ENCODE assay signal across 15 cellular contexts in the genomic region with DNA sequence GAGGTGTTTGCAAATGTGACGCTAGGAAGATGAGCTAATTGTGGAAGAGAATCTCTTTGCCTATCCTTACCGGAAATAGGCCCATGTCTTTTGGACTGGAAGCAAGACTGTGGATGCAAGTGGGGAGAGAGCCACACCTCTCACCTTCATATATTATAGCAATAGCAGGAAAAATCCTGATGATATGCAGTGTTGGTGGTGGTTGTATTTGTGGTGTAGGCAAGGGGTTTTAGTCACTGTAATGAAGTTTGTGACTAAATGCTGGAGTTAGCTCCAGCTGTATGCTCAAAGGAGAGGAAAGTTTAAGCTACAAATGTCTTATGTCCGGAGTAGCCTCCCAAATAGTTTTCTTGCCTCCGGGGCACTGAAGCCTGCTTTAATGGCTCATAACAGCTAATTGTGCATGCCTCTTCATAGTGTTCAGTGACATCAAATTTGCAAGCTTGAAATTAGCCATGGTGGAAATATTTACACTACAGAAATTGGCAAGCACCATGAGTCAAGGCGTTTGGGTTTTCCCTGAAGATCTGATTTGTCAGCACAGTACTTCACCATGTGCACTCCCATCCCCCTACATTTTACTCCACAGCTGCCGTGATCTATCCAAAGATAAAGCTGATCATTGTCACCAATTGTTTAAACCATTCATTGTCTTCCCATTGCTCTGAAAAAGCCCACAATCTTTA.
DNase-seq lines count a peak whose midpoint lies in the region; ATAC-seq and TF ChIP-seq lines count a peak whose summit lies in the region.
"Had no signal": no experiment of that assay in that cellular context is flagged by ENCODE, and none has a peak within 500 bp of the region (broad histone marks: within the 10 kb centered on the region; RNA-seq: fewer than 3 reads in every experiment).

No MANE protein-coding gene starts in this region.

- no peak overlapping the region for H3K4me2 ChIP-seq in OCI-LY7 (ENCODE audit: low read length)

- no peak overlapping the region for H2AFZ ChIP-seq in OCI-LY7 (ENCODE audit: low read length)

- H3K4me3 Mint-ChIP-seq in activated naive CD4-positive, alpha-beta T cell treated with anti-CD3 and anti-CD28 coated beads, Interleukin-2, amount 10 ng/mL, durations not matched to agents 7 days and 5 days = no peak overlapping the region
- H3K4me3 Mint-ChIP-seq in activated naive CD8-positive, alpha-beta T cell treated with anti-CD3 and anti-CD28 coated beads, Interleukin-2, amount 50 U/mL, for 24 hours = peak overlapping the region; percentile 13
- peak overlapping the region; percentile 36 for H3K4me3 Mint-ChIP-seq in stimulated activated effector memory CD8-positive, alpha-beta T cell treated with anti-CD3 and anti-CD28 coated beads, Interleukin-12 subunit alpha, Interleukin-12 subunit beta, amount 100 ng/mL, for 72 hours

- H4K20me1 ChIP-seq in OCI-LY7 (ENCODE audit: insufficient read depth, low read length) = no peaks in the 10 kb centered on the region

- H3K9me2 ChIP-seq in OCI-LY7 (ENCODE audit: insufficient read depth, low read length) = no peaks in the 10 kb centered on the region

- no peaks in the 10 kb centered on the region for H3K36me3 Mint-ChIP-seq in activated naive CD4-positive, alpha-beta T cell treated with anti-CD3 and anti-CD28 coated beads, Interleukin-2, amount 10 ng/mL, durations not matched to agents 7 days and 5 days
- no peaks in the 10 kb centered on the region for H3K36me3 Mint-ChIP-seq in activated naive CD8-positive, alpha-beta T cell treated with anti-CD3 and anti-CD28 coated beads, Interleukin-2, amount 50 U/mL, for 24 hours (ENCODE audit: low read depth)
- peaks cover 6% of the 10 kb centered on the region for H3K36me3 Mint-ChIP-seq in stimulated activated effector memory CD8-positive, alpha-beta T cell treated with anti-CD3 and anti-CD28 coated beads, Interleukin-12 subunit alpha, Interleukin-12 subunit beta, amount 100 ng/mL, for 72 hours

- peak; percentile 25 for ATAC-seq in HG03432 (IDR thresholded peaks at IDR 0.05; ENCODE audit: unreplicated experiment)
- peak; percentile 68 for ATAC-seq in activated naive CD8-positive, alpha-beta T cell treated with anti-CD3 and anti-CD28 coated beads, Interleukin-2, amount 50 U/mL, for 24 hours
- ATAC-seq in stimulated activated effector memory CD8-positive, alpha-beta T cell treated with anti-CD3 and anti-CD28 coated beads, Interleukin-12 subunit alpha, Interleukin-12 subunit beta, amount 100 ng/mL, for 72 hours = peak; percentile 88
- no peak for ATAC-seq in GM19035 (IDR thresholded peaks at IDR 0.05; ENCODE audit: unreplicated experiment)
- ATAC-seq: Panc1 had no signal

- H3K9me3 Mint-ChIP-seq in activated naive CD4-positive, alpha-beta T cell treated with anti-CD3 and anti-CD28 coated beads, Interleukin-2, amount 10 ng/mL, durations not matched to agents 7 days and 5 days = no peaks in the 10 kb centered on the region
- no peaks in the 10 kb centered on the region for H3K9me3 Mint-ChIP-seq in activated naive CD8-positive, alpha-beta T cell treated with anti-CD3 and anti-CD28 coated beads, Interleukin-2, amount 50 U/mL, for 24 hours
- H3K9me3 Mint-ChIP-seq in stimulated activated effector memory CD8-positive, alpha-beta T cell treated with anti-CD3 and anti-CD28 coated beads, Interleukin-12 subunit alpha, Interleukin-12 subunit beta, amount 100 ng/mL, for 72 hours = no peaks in the 10 kb centered on the region

- peak; percentile 6 for DNase-seq in activated naive CD4-positive, alpha-beta T cell treated with Interleukin-2 at 50 U/mL for 16 hours
- DNase-seq in activated naive CD4-positive, alpha-beta T cell treated with anti-CD3 and anti-CD28 coated beads, Interleukin-2, amount 10 ng/mL, durations not matched to agents 7 days and 5 days = no peak
- no peak for DNase-seq in activated naive CD8-positive, alpha-beta T cell treated with anti-CD3 and anti-CD28 coated beads, Interleukin-2, amount 50 U/mL, for 24 hours
- DNase-seq in stimulated activated effector memory CD8-positive, alpha-beta T cell treated with anti-CD3 and anti-CD28 coated beads, Interleukin-12 subunit alpha, Interleukin-12 subunit beta, amount 100 ng/mL, for 72 hours (ENCODE audit: low spot score in 2 of 2) = peak in 1 of 2 donors; percentile 82
- no peak for DNase-seq in OCI-LY7 (ENCODE audit: low spot score)
- DNase-seq in DMS53 (lab: John Stamatoyannopoulos, UW) = no peak
- DNase-seq: activated CD8-positive, alpha-beta memory T cell treated with anti-CD3 and anti-CD28 coated beads for 24 hours; HCEC 1CT; occipital lobe; spleen had no signal

- no peak overlapping the region for H3K27ac ChIP-seq in OCI-LY7 (ENCODE audit: low read depth, low read length, poor library complexity, severe bottlenecking)
- H3K27ac ChIP-seq: coronary artery, esophagus squamous epithelium, spleen had no signal

- CTCF ChIA-PET in activated naive CD4-positive, alpha-beta T cell treated with anti-CD3 and anti-CD28 coated beads, Interleukin-2, amount 10 ng/mL, durations not matched to agents 7 days and 5 days (lab: Charles Lee) = interaction anchor here (1.7 kb wide), 1 partner anchor 41 kb away, joined by 8 read pairs; no protein-coding TSS in a partner anchor
- CTCF ChIA-PET in OCI-LY7 (lab: Charles Lee; ENCODE audit: unreplicated experiment) = no interaction called here

- TF ChIP-seq CTCF in OCI-LY7 (conservative IDR thresholded peaks at IDR 0.05; ENCODE audit: low read length) = no peak

- POLR2A ChIA-PET in OCI-LY7 (lab: Charles Lee) = interaction anchor here (0.6 kb wide), 2 partner anchors 137 to 1859 kb away, joined by 3 to 4 read pairs; no protein-coding TSS in a partner anchor

- no peaks in the 10 kb centered on the region for H3K4me1 Mint-ChIP-seq in activated naive CD4-positive, alpha-beta T cell treated with anti-CD3 and anti-CD28 coated beads, Interleukin-2, amount 10 ng/mL, durations not matched to agents 7 days and 5 days
- peaks cover 23% of the 10 kb centered on the region for H3K4me1 Mint-ChIP-seq in activated naive CD8-positive, alpha-beta T cell treated with anti-CD3 and anti-CD28 coated beads, Interleukin-2, amount 50 U/mL, for 24 hours
- peaks cover 25% of the 10 kb centered on the region for H3K4me1 Mint-ChIP-seq in stimulated activated effector memory CD8-positive, alpha-beta T cell treated with anti-CD3 and anti-CD28 coated beads, Interleukin-12 subunit alpha, Interleukin-12 subunit beta, amount 100 ng/mL, for 72 hours

- no peak overlapping the region for H3K4me3 ChIP-seq in OCI-LY7 (ENCODE audit: low read depth, low read length, poor library complexity, severe bottlenecking)
- H3K4me3 ChIP-seq: coronary artery, esophagus squamous epithelium, spleen had no signal

- H3K79me2 ChIP-seq in OCI-LY7 (ENCODE audit: insufficient read depth, low read depth, low read length) = no peaks in the 10 kb centered on the region

- peaks cover 3% of the 10 kb centered on the region for H3K27me3 Mint-ChIP-seq in activated naive CD4-positive, alpha-beta T cell treated with anti-CD3 and anti-CD28 coated beads, Interleukin-2, amount 10 ng/mL, durations not matched to agents 7 days and 5 days
- peaks cover 9% of the 10 kb centered on the region for H3K27me3 Mint-ChIP-seq in activated naive CD8-positive, alpha-beta T cell treated with anti-CD3 and anti-CD28 coated beads, Interleukin-2, amount 50 U/mL, for 24 hours

- no peaks in the 10 kb centered on the region for H3K4me1 ChIP-seq in OCI-LY7 (ENCODE audit: insufficient read depth, low read length, poor library complexity, severe bottlenecking)

- no peaks in the 10 kb centered on the region for H3K9me3 ChIP-seq in OCI-LY7 (ENCODE audit: low read length)
- H3K9me3 ChIP-seq: esophagus squamous epithelium, spleen had no signal

- BruUV-seq in OCI-LY7 (replicated peaks; lab: Mats Ljungman, UMichigan) = no TSS peak

- intact Hi-C loops in OCI-LY7 (cut with micrococcal nuclease; ENCODE audit: unreplicated experiment) = no loop called here

- no peak overlapping the region for H3K27ac Mint-ChIP-seq in activated naive CD4-positive, alpha-beta T cell treated with anti-CD3 and anti-CD28 coated beads, Interleukin-2, amount 10 ng/mL, durations not matched to agents 7 days and 5 days
- H3K27ac Mint-ChIP-seq in activated naive CD8-positive, alpha-beta T cell treated with anti-CD3 and anti-CD28 coated beads, Interleukin-2, amount 50 U/mL, for 24 hours = peak overlapping the region; percentile 87
- peak overlapping the region; percentile 89 for H3K27ac Mint-ChIP-seq in stimulated activated effector memory CD8-positive, alpha-beta T cell treated with anti-CD3 and anti-CD28 coated beads, Interleukin-12 subunit alpha, Interleukin-12 subunit beta, amount 100 ng/mL, for 72 hours

- H3K36me3 ChIP-seq in OCI-LY7 (ENCODE audit: insufficient read depth, low read length) = no peaks in the 10 kb centered on the region
- H3K36me3 ChIP-seq: esophagus squamous epithelium, spleen had no signal
